In genomic region chr2:223901311-223901710, GRCh38 we compare ENCODE assay signal across 21 cellular contexts. TPM values are rescaled to one million over a fixed set of nuclear protein-coding genes. Genes with fewer than 3 reads are reported as not detected.
DNase-seq lines count a peak whose midpoint lies in the region; ATAC-seq, FAIRE-seq and TF ChIP-seq lines count a peak whose summit lies in the region.
"Had no signal": no experiment of that assay in that cellular context is flagged by ENCODE, and none has a peak within 500 bp of the region (broad histone marks: within the 10 kb centered on the region; RNA-seq: fewer than 3 reads in every experiment).

No MANE protein-coding gene starts in this region.

- no peaks in the 10 kb centered on the region for H3K79me2 ChIP-seq in HepG2 (ENCODE audit: insufficient read depth, low read length)

- H3K4me3 ChIP-seq in HepG2 (replicated peaks in 1 of 3; ENCODE audit: insufficient read depth in 1 of 3, low read depth in 2 of 3, low read length in 3 of 3) = no peak overlapping the region
- H3K4me3 ChIP-seq: HAP-1, MG63, SK-N-MC had no signal

- intact Hi-C loops in HepG2 (cut with micrococcal nuclease; ENCODE audit: unreplicated experiment) = no loop called here
- intact Hi-C loops in head of caudate nucleus (cut with DNase I) = no loop called here

- H3K9ac ChIP-seq in HepG2 (ENCODE audit: insufficient read depth, low read depth, low read length) = no peak overlapping the region

- H3K9me3 ChIP-seq in HepG2 (ENCODE audit: low read length) = no peaks in the 10 kb centered on the region
- H3K9me3 ChIP-seq: HAP-1, MG63 had no signal

- no peak for DNase-seq in activated T-cell treated with anti-CD3 and anti-CD28 coated beads, Interleukin-2, amount 50 U/mL, for 72 hours
- DNase-seq in activated T-cell treated with anti-CD3 and anti-CD28 coated beads for 4 hours (no peak), NCI-H524 treated with DMSO at 0.1 percent for 48 hours (lab: John Stamatoyannopoulos, UW) (peak; percentile 15), HepG2 (ENCODE audit: low spot score) (no peak), head of caudate nucleus (no peak)
- DNase-seq: C1 segment of cervical spinal cord, DND-41, Kasumi-1, MG63, NCI-H1092 treated with DMSO at 0.1 percent for 48 hours, NCI-H146, NCI-H2081 treated with DMSO at 0.1 percent for 48 hours, NCI-H510A, NCI-H774, OCI-M1, Right ventricle myocardium superior had no signal

- H3K27me3 Mint-ChIP-seq in activated T-cell treated with anti-CD3 and anti-CD28 coated beads, Interleukin-2, amount 50 U/mL, for 72 hours (ENCODE audit: low read depth) = no peaks in the 10 kb centered on the region
- H3K27me3 Mint-ChIP-seq in stimulated activated memory B cell treated with anti-CD40 and anti-IgM and Interleukin-4, amounts not matched to agents 10 μg/mL and 1 μg/mL and 100 μg/mL, for 72 hours = no peaks in the 10 kb centered on the region

- H3K9me3 Mint-ChIP-seq in activated T-cell treated with anti-CD3 and anti-CD28 coated beads, Interleukin-2, amount 50 U/mL, for 72 hours = no peaks in the 10 kb centered on the region
- H3K9me3 Mint-ChIP-seq in stimulated activated memory B cell treated with anti-CD40 and anti-IgM and Interleukin-4, amounts not matched to agents 10 μg/mL and 1 μg/mL and 100 μg/mL, for 72 hours = no peaks in the 10 kb centered on the region

- H3K4me1 ChIP-seq in HepG2 (ENCODE audit: insufficient read depth, low read length) = no peaks in the 10 kb centered on the region

- TF ChIP-seq RAD21 in HepG2 (CRISPR knock-in tag; IDR thresholded peaks at IDR 0.05) = no peak

- no peak overlapping the region for H3K4me3 Mint-ChIP-seq in activated T-cell treated with anti-CD3 and anti-CD28 coated beads, Interleukin-2, amount 50 U/mL, for 72 hours
- no peak overlapping the region for H3K4me3 Mint-ChIP-seq in stimulated activated memory B cell treated with anti-CD40 and anti-IgM and Interleukin-4, amounts not matched to agents 10 μg/mL and 1 μg/mL and 100 μg/mL, for 72 hours

- no peak overlapping the region for H3K4me2 ChIP-seq in HepG2 (ENCODE audit: low read depth, low read length)

- H2AFZ ChIP-seq in HepG2 (ENCODE audit: low read length) = no peak overlapping the region

- in situ Hi-C loops in HepG2 (cut with HindIII; ENCODE audit: extremely low pct_ligation_motif_present, low pct_unique_long_range_greater_than_20kb) = no loop called here

- FAIRE-seq in HepG2 (lab: Jason Lieb, UNC) = no peak

- no peaks in the 10 kb centered on the region for H4K20me1 ChIP-seq in HepG2 (ENCODE audit: insufficient read depth, low read length)

- no peak overlapping the region for H3K27ac ChIP-seq in HepG2 (ENCODE audit: extremely low read length, insufficient read depth, low read length)
- H3K27ac ChIP-seq: SK-N-MC had no signal

- ATAC-seq in activated T-cell treated with anti-CD3 and anti-CD28 coated beads, Interleukin-2, amount 50 U/mL, for 72 hours (replicated peaks in 1 of 2) = no peak
- peak; percentile 61 for ATAC-seq in HepG2
- no peak for ATAC-seq in stimulated activated memory B cell treated with anti-CD40 and anti-IgM and Interleukin-4, amounts not matched to agents 10 μg/mL and 1 μg/mL and 100 μg/mL, for 72 hours
- ATAC-seq in HG03280 (IDR thresholded peaks at IDR 0.05; ENCODE audit: unreplicated experiment) = no peak
- no peak for ATAC-seq in GM21367 (IDR thresholded peaks at IDR 0.05; ENCODE audit: unreplicated experiment)

- peak overlapping the region; percentile 15 for H3K27ac Mint-ChIP-seq in activated T-cell treated with anti-CD3 and anti-CD28 coated beads, Interleukin-2, amount 50 U/mL, for 72 hours
- H3K27ac Mint-ChIP-seq in stimulated activated memory B cell treated with anti-CD40 and anti-IgM and Interleukin-4, amounts not matched to agents 10 μg/mL and 1 μg/mL and 100 μg/mL, for 72 hours = peak overlapping the region; percentile 69

- peaks cover 6 to 31% of the 10 kb centered on the region in 2 donors for H3K36me3 Mint-ChIP-seq in activated T-cell treated with anti-CD3 and anti-CD28 coated beads, Interleukin-2, amount 50 U/mL, for 72 hours (ENCODE audit: insufficient read depth in 2 of 2)
- H3K36me3 Mint-ChIP-seq in stimulated activated memory B cell treated with anti-CD40 and anti-IgM and Interleukin-4, amounts not matched to agents 10 μg/mL and 1 μg/mL and 100 μg/mL, for 72 hours = peaks cover 57% of the 10 kb centered on the region

- CTCF ChIA-PET in HepG2 (lab: Yijun Ruan, JAX; ENCODE audit: low intra/inter-chr PET ratio, low total read pairs) = interaction anchor here (1.3 kb wide), 1 partner anchor 69 kb away, joined by 6 read pairs; no protein-coding TSS in a partner anchor

- TF ChIP-seq EP300 in HepG2 (IDR thresholded peaks at IDR 0.05; ENCODE audit: low read depth in 2 of 2, low read length in 2 of 2) (no peak), HepG2 (CRISPR knock-in tag; IDR thresholded peaks at IDR 0.05; ENCODE audit: borderline replicate concordance) (no peak)

- no peak for TF ChIP-seq CTCF in HepG2 (CRISPR knock-in tag; IDR thresholded peaks at IDR 0.05)

- H3K36me3 ChIP-seq in HepG2 (replicated peaks in 1 of 2; ENCODE audit: control insufficient read depth in 1 of 2, insufficient read depth in 2 of 2, low read length in 2 of 2) = peaks cover 16 to 51% of the 10 kb centered on the region in 2 experiments

- POLR2A ChIA-PET in HepG2 (lab: Yijun Ruan, JAX) = interaction anchor here (2.0 kb wide), 1 partner anchor 28 kb away, joined by 12 read pairs; no protein-coding TSS in a partner anchor

- H3K27me3 ChIP-seq in HepG2 (ENCODE audit: control insufficient read depth in 1 of 2, insufficient read depth in 2 of 2, low read length in 2 of 2) = no peaks in the 10 kb centered on the region
- H3K27me3 ChIP-seq: MG63 had no signal

- peaks cover 19% of the 10 kb centered on the region for H3K4me1 Mint-ChIP-seq in activated T-cell treated with anti-CD3 and anti-CD28 coated beads, Interleukin-2, amount 50 U/mL, for 72 hours (ENCODE audit: low read depth)
- H3K4me1 Mint-ChIP-seq in stimulated activated memory B cell treated with anti-CD40 and anti-IgM and Interleukin-4, amounts not matched to agents 10 μg/mL and 1 μg/mL and 100 μg/mL, for 72 hours = peaks cover 40% of the 10 kb centered on the region

- no peak for TF ChIP-seq POLR2A in HepG2 (IDR thresholded peaks at IDR 0.05; ENCODE audit: insufficient read depth in 1 of 2, low read depth in 2 of 2, low read length in 2 of 2)

- 76% methylated on average over 5 of the region's 5 CpGs for WGBS in HepG2 (ENCODE audit: low lambda C conversion rate)

- BruUV-seq in HepG2 (replicated peaks; lab: Mats Ljungman, UMichigan) = no TSS peak

TF ChIP-seq in HepG2, 621 proteins besides CTCF, POLR2A, EP300 and RAD21 (continues in another document):
- TF ChIP-seq NR2C2 (CRISPR knock-in tag; IDR thresholded peaks at IDR 0.05; ENCODE audit: borderline replicate concordance) = no peak

RNA-seq across cellular contexts. Expression of gene WDFY1, which starts 43.8 kb away (rescaled TPM):
- total RNA-seq in activated T-cell treated with anti-CD3 and anti-CD28 coated beads, Interleukin-2, amount 50 U/mL, for 72 hours = 10 to 100 TPM; 57.4 to 61.7 TPM
- 77.0 and 92.1 TPM in 2 replicates for total RNA-seq in HepG2 (2016; rRNA removed; fragmentation: Illumina TruSeq; extraction: Trizol)
- total RNA-seq in HepG2 (2016; cell fraction: cytosol; rRNA removed; fragmentation: Illumina TruSeq; extraction: Trizol; ENCODE audit: low read depth) = 11.5 and 14.6 TPM in 2 replicates
- 74.9 and 94.6 TPM in 2 replicates for total RNA-seq in HepG2 (2016; cell fraction: insoluble cytoplasmic fraction; rRNA removed; fragmentation: Illumina TruSeq; extraction: Trizol)
- total RNA-seq in HepG2 (2016; cell fraction: membrane; rRNA removed; fragmentation: Illumina TruSeq; extraction: Trizol) = 26.9 and 28.9 TPM in 2 replicates
- 97.2 and 104 TPM in 2 replicates for total RNA-seq in HepG2 (2016; cell fraction: nucleus; rRNA removed; fragmentation: Illumina TruSeq; extraction: Trizol)
- polyA plus RNA-seq in HepG2 (2011; rRNA removed) = 77.1 and 78.4 TPM in 2 replicates
- 40.1 and 47.7 TPM in 2 replicates for polyA plus RNA-seq in HepG2 (2011; cell fraction: cytosol; rRNA removed)
- polyA plus RNA-seq in HepG2 (2011; cell fraction: nucleus; rRNA removed) = 98.7 and 128 TPM in 2 replicates
- 36.5 and 42.3 TPM in 2 replicates for polyA plus RNA-seq in HepG2 (2012)
- 4.0 and 4.3 TPM in 2 replicates for polyA plus RNA-seq in HepG2 (2016; cell fraction: cytosol; fragmentation: Illumina TruSeq; extraction: Trizol; ENCODE audit: low read depth)
- 72.6 and 75.5 TPM in 2 replicates for polyA plus RNA-seq in HepG2 (2016; cell fraction: insoluble cytoplasmic fraction; fragmentation: Illumina TruSeq; extraction: Trizol; ENCODE audit: low read depth)
- polyA plus RNA-seq in HepG2 (2016; cell fraction: membrane; fragmentation: Illumina TruSeq; extraction: Trizol; ENCODE audit: low read depth) = 10.6 and 12.5 TPM in 2 replicates
- 136 and 138 TPM in 2 replicates for polyA plus RNA-seq in HepG2 (2016; cell fraction: nucleus; fragmentation: Illumina TruSeq; extraction: Trizol; ENCODE audit: insufficient read depth, low read depth)
- polyA minus RNA-seq in HepG2 (2011; rRNA and poly(A)+ RNA removed; ENCODE audit: low replicate concordance) = 55.3 and 443 TPM in 2 replicates
- polyA minus RNA-seq in HepG2 (2011; cell fraction: cytosol; rRNA and poly(A)+ RNA removed) = 49.8 and 57.9 TPM in 2 replicates
- 186 and 218 TPM in 2 replicates for polyA minus RNA-seq in HepG2 (2011; cell fraction: nucleus; rRNA and poly(A)+ RNA removed)

RNA-seq across cellular contexts. Expression of gene MRPL44, which starts 56.0 kb away (rescaled TPM):
- 10 to 100 TPM; 34.0 to 36.8 TPM for total RNA-seq in activated T-cell treated with anti-CD3 and anti-CD28 coated beads, Interleukin-2, amount 50 U/mL, for 72 hours
- total RNA-seq in HepG2 (2016; rRNA removed; fragmentation: Illumina TruSeq; extraction: Trizol) = 78.0 and 101 TPM in 2 replicates
- total RNA-seq in HepG2 (2016; cell fraction: cytosol; rRNA removed; fragmentation: Illumina TruSeq; extraction: Trizol; ENCODE audit: low read depth) = 19.7 and 21.8 TPM in 2 replicates
- total RNA-seq in HepG2 (2016; cell fraction: insoluble cytoplasmic fraction; rRNA removed; fragmentation: Illumina TruSeq; extraction: Trizol) = 76.1 and 100 TPM in 2 replicates
- total RNA-seq in HepG2 (2016; cell fraction: membrane; rRNA removed; fragmentation: Illumina TruSeq; extraction: Trizol) = 38.1 and 39.0 TPM in 2 replicates
- 33.6 TPM in 2 replicates for total RNA-seq in HepG2 (2016; cell fraction: nucleus; rRNA removed; fragmentation: Illumina TruSeq; extraction: Trizol)
- 31.1 and 38.4 TPM in 2 replicates for polyA plus RNA-seq in HepG2 (2011; rRNA removed)
- polyA plus RNA-seq in HepG2 (2011; cell fraction: cytosol; rRNA removed) = 29.5 and 37.2 TPM in 2 replicates
- polyA plus RNA-seq in HepG2 (2011; cell fraction: nucleus; rRNA removed) = 7.5 and 10.9 TPM in 2 replicates
- 31.9 and 35.7 TPM in 2 replicates for polyA plus RNA-seq in HepG2 (2012)
- 10.7 and 11.0 TPM in 2 replicates for polyA plus RNA-seq in HepG2 (2016; cell fraction: cytosol; fragmentation: Illumina TruSeq; extraction: Trizol; ENCODE audit: low read depth)
- polyA plus RNA-seq in HepG2 (2016; cell fraction: insoluble cytoplasmic fraction; fragmentation: Illumina TruSeq; extraction: Trizol; ENCODE audit: low read depth) = 114 TPM in 2 replicates
- polyA plus RNA-seq in HepG2 (2016; cell fraction: membrane; fragmentation: Illumina TruSeq; extraction: Trizol; ENCODE audit: low read depth) = 18.8 and 22.2 TPM in 2 replicates
- 42.6 and 43.1 TPM in 2 replicates for polyA plus RNA-seq in HepG2 (2016; cell fraction: nucleus; fragmentation: Illumina TruSeq; extraction: Trizol; ENCODE audit: insufficient read depth, low read depth)
- polyA minus RNA-seq in HepG2 (2011; rRNA and poly(A)+ RNA removed; ENCODE audit: low replicate concordance) = 6.2 and 14.6 TPM in 2 replicates
- 25.3 and 29.9 TPM in 2 replicates for polyA minus RNA-seq in HepG2 (2011; cell fraction: cytosol; rRNA and poly(A)+ RNA removed)
- polyA minus RNA-seq in HepG2 (2011; cell fraction: nucleus; rRNA and poly(A)+ RNA removed) = 14.3 and 18.9 TPM in 2 replicates
